Comparison of ENCODE assay signal across 8 cellular contexts in genomic region chr6:79076160-79076559, GRCh38. TPM values are rescaled to one million over a fixed set of nuclear protein-coding genes. Genes with fewer than 3 reads are reported as not detected.
DNase-seq lines count a peak whose midpoint lies in the region; ATAC-seq and TF ChIP-seq lines count a peak whose summit lies in the region.

No MANE protein-coding gene starts in this region.

- peaks cover 0 to 68% (median 11%) of the 10 kb centered on the region in 3 donors for H3K4me1 ChIP-seq in gastroesophageal sphincter
- H3K4me1 ChIP-seq in skeletal muscle tissue (ENCODE audit: control insufficient read depth in 3 of 3, insufficient read depth in 3 of 3, low read length in 3 of 3), result peaks cover 2 to 21% (median 8%) of the 10 kb centered on the region in 3 donors

- H3K36me3 Mint-ChIP-seq in WTC11, result peaks cover 3% of the 10 kb centered on the region; the same call in 1 of the 2 replicates

- no peak for TF ChIP-seq POLR2A in gastroesophageal sphincter (IDR thresholded peaks at IDR 0.05)
- no peak for TF ChIP-seq POLR2A in GM18505 (IDR thresholded peaks at IDR 0.05; ENCODE audit: borderline replicate concordance, extremely low read depth, insufficient read depth, insufficient read length)

- H3K27ac ChIP-seq in gastroesophageal sphincter (peak overlapping the region; percentile 80 to 100 (median 96)), skeletal muscle tissue (ENCODE audit: low read depth, low read length) (peak overlapping the region; percentile 95)

- peak overlapping the region; percentile 90 for H3K4me3 Mint-ChIP-seq in WTC11

- no peaks in the 10 kb centered on the region for H3K27me3 Mint-ChIP-seq in WTC11 (ENCODE audit: low read depth)

- peaks cover 60% of the 10 kb centered on the region for H3K4me1 Mint-ChIP-seq in WTC11

- no peaks in the 10 kb centered on the region for H3K9me3 Mint-ChIP-seq in WTC11

- H3K4me3 ChIP-seq in gastroesophageal sphincter, result peak overlapping the region; percentile 55 to 85
- H3K4me3 ChIP-seq in skeletal muscle tissue (ENCODE audit: low read length in 3 of 3), result peak overlapping the region; percentile 74 to 79 (median 78)

- H3K9ac ChIP-seq in skeletal muscle tissue (ENCODE audit: low read depth in 1 of 3, low read length in 3 of 3), result peak overlapping the region; percentile 82 to 89 (median 83)

- no peak for TF ChIP-seq EP300 in gastroesophageal sphincter (IDR thresholded peaks at IDR 0.05)

- H3K27me3 ChIP-seq in gastroesophageal sphincter, result no peaks in the 10 kb centered on the region
- no peaks in the 10 kb centered on the region for H3K27me3 ChIP-seq in skeletal muscle tissue (ENCODE audit: control insufficient read depth in 3 of 3, insufficient read depth in 3 of 3, low read length in 3 of 3)

- CTCF ChIA-PET in WTC11 (lab: Charles Lee), result no interaction called here

- H3K36me3 ChIP-seq in gastroesophageal sphincter, result no peaks in the 10 kb centered on the region
- H3K36me3 ChIP-seq in skeletal muscle tissue (ENCODE audit: control insufficient read depth in 3 of 3, insufficient read depth in 3 of 3, low read length in 3 of 3), result no peaks in the 10 kb centered on the region

- ATAC-seq in WTC11 (no peak), gastroesophageal sphincter (no peak), omental fat pad (ENCODE audit: low FRiP score) (no peak), GM18505 (IDR thresholded peaks at IDR 0.05; ENCODE audit: unreplicated experiment) (no peak)

- POLR2A ChIA-PET in WTC11 (lab: Charles Lee), result interaction anchor here (1.1 kb wide), 1 partner anchor 14 kb away, joined by 3 read pairs; no protein-coding TSS in a partner anchor

- peak; percentile 7 for DNase-seq in stimulated activated CD4-positive, alpha-beta T cell treated with anti-CD3 and anti-CD28 coated beads, Interleukin-1b, Interleukin-23, amount 100 ng/mL, for 48 hours
- no peak for DNase-seq in stimulated activated CD4-positive, alpha-beta T cell treated with anti-CD3 and anti-CD28 coated beads, Interleukin-2, amount 100 ng/mL, for 24 hours
- DNase-seq in WTC11 (ENCODE audit: low spot score) (no peak), omental fat pad (ENCODE audit: low spot score) (no peak), cortex of kidney (lab: John Stamatoyannopoulos, UW) (no peak)

- H3K27ac Mint-ChIP-seq in WTC11, result peak overlapping the region; percentile 95

- H3K9me3 ChIP-seq in gastroesophageal sphincter, result no peaks in the 10 kb centered on the region
- no peaks in the 10 kb centered on the region for H3K9me3 ChIP-seq in skeletal muscle tissue (ENCODE audit: control insufficient read depth in 3 of 3, low read length in 3 of 3)

- TF ChIP-seq CTCF in WTC11 (IDR thresholded peaks at IDR 0.05) (no peak), gastroesophageal sphincter (IDR thresholded peaks at IDR 0.05) (no peak), omental fat pad (IDR thresholded peaks at IDR 0.05) (no peak)

- 0 to 3% methylated on average over 5 of the region's 5 CpGs for WGBS in gastroesophageal sphincter (ENCODE audit: low coverage in 1 of 2), 2 donors

TF ChIP-seq in WTC11, 78 proteins besides CTCF, POLR2A, EP300 and RAD21 (continues in another document):
- TF ChIP-seq TP53 (CRISPR knock-in tag; IDR thresholded peaks at IDR 0.05) (no peak), NFYB (CRISPR knock-in tag; conservative IDR thresholded peaks at IDR 0.05; ENCODE audit: low read depth) (no peak), NR3C1 (CRISPR knock-in tag; conservative IDR thresholded peaks at IDR 0.05; ENCODE audit: low read depth) (no peak), ATF1 (CRISPR knock-in tag; IDR thresholded peaks at IDR 0.05) (no peak), ATF2 (CRISPR knock-in tag; IDR thresholded peaks at IDR 0.05; ENCODE audit: borderline replicate concordance, low read depth) (no peak), ETV6 (CRISPR knock-in tag; IDR thresholded peaks at IDR 0.05) (no peak), STAT6 (CRISPR knock-in tag; conservative IDR thresholded peaks at IDR 0.05; ENCODE audit: low read depth) (no peak), NR2C2 (CRISPR knock-in tag; IDR thresholded peaks at IDR 0.05) (no peak), USF1 (CRISPR knock-in tag; IDR thresholded peaks at IDR 0.05) (no peak), GTF2I (CRISPR knock-in tag; conservative IDR thresholded peaks at IDR 0.05) (no peak), CREB1 (CRISPR knock-in tag; IDR thresholded peaks at IDR 0.05) (no peak), AFF4 (CRISPR knock-in tag; IDR thresholded peaks at IDR 0.05; ENCODE audit: borderline replicate concordance) (no peak)
- TF ChIP-seq, protein P1, sequence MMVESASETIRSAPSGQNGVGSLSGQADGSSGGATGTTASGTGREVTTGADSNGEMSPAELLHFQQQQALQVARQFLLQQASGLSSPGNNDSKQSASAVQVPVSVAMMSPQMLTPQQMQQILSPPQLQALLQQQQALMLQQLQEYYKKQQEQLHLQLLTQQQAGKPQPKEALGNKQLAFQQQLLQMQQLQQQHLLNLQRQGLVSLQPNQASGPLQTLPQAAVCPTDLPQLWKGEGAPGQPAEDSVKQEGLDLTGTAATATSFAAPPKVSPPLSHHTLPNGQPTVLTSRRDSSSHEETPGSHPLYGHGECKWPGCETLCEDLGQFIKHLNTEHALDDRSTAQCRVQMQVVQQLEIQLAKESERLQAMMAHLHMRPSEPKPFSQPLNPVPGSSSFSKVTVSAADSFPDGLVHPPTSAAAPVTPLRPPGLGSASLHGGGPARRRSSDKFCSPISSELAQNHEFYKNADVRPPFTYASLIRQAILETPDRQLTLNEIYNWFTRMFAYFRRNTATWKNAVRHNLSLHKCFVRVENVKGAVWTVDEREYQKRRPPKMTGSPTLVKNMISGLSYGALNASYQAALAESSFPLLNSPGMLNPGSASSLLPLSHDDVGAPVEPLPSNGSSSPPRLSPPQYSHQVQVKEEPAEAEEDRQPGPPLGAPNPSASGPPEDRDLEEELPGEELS (CRISPR knock-in tag; IDR thresholded peaks at IDR 0.05), result no peak

RNA-seq across cellular contexts. Expression of gene PHIP, which starts 1.9 kb away (rescaled TPM):
- total RNA-seq in WTC11 (2021) (45.6 to 47.3 TPM (median 45.7 TPM) in 3 replicates), gastroesophageal sphincter (10 to 100 TPM; 24.9 to 44.2 (median 32.9) TPM), skeletal muscle tissue (22.4 TPM), omental fat pad (10 to 100 TPM; 18.0 to 43.3 (median 23.9) TPM)
